Comparison of ENCODE assay signal across 9 cellular contexts in genomic region chr17:42122371-42123303, GRCh38. TPM values are rescaled to one million over a fixed set of nuclear protein-coding genes. Genes with fewer than 3 reads are reported as not detected.
DNase-seq lines count a peak whose midpoint lies in the region; ATAC-seq and TF ChIP-seq lines count a peak whose summit lies in the region.
"Had no signal": no experiment of that assay in that cellular context is flagged by ENCODE, and none has a peak within 500 bp of the region (broad histone marks: within the 10 kb centered on the region; RNA-seq: fewer than 3 reads in every experiment).

TSS of gene HSPB9 (plus strand) at chr17:42122804. CDS start at chr17:42122851, 47 bp downstream.

- no peak within 1 kb of the TSS for H3K27ac ChIP-seq in endodermal cell (ENCODE audit: low read depth, low read length)

- CTCF ChIA-PET in Calu3 (lab: Charles Lee) = interaction anchor here (1.6 kb wide), 1 partner anchor 10 kb away, joined by 3 read pairs; no protein-coding TSS in a partner anchor

- H3K4me1 Mint-ChIP-seq in Calu3 (ENCODE audit: low read depth, unreplicated experiment) = peaks cover 9% of the 10 kb centered on the region
- H3K4me1 Mint-ChIP-seq in endodermal cell = peaks cover 7% of the 10 kb centered on the region
- peaks cover 6 to 25% (median 20%) of the 10 kb centered on the region in 4 donors for H3K4me1 Mint-ChIP-seq in naive thymus-derived CD8-positive, alpha-beta T cell

- H3K4me3 ChIP-seq in endodermal cell (ENCODE audit: low read length) = no peak within 1 kb of the TSS

- no peaks in the 10 kb centered on the region for H3K27me3 ChIP-seq in endodermal cell (ENCODE audit: control insufficient read depth, insufficient read depth, low read length, poor library complexity, severe bottlenecking)

- BruUV-seq in Calu3 (replicated peaks; lab: Mats Ljungman, UMichigan) = no TSS peak

- no peaks in the 10 kb centered on the region for H3K9me3 Mint-ChIP-seq in Calu3 (ENCODE audit: low read depth, unreplicated experiment)
- H3K9me3 Mint-ChIP-seq in endodermal cell = no peaks in the 10 kb centered on the region
- H3K9me3 Mint-ChIP-seq in naive thymus-derived CD8-positive, alpha-beta T cell = no peaks in the 10 kb centered on the region

- WGBS in endodermal cell (ENCODE audit: insufficient coverage in 1 of 2, insufficient read length in 1 of 2), 2 experiments = 71 to 93% methylated on average over 47 to 61 of the region's 61 CpGs

- DNase-seq in Calu3 (no peak), NCI-H510A (lab: John Stamatoyannopoulos, UW) (peak; percentile 86), endodermal cell (peak; percentile 96), cerebellar nuclear complex (lab: John Stamatoyannopoulos, UW) (no peak), SW 1271 (lab: John Stamatoyannopoulos, UW) (no peak)
- no peak for DNase-seq in naive thymus-derived CD8-positive, alpha-beta T cell

- H3K36me3 Mint-ChIP-seq in Calu3 (ENCODE audit: insufficient read depth, unreplicated experiment) (peaks cover 90% of the 10 kb centered on the region), endodermal cell (ENCODE audit: low read depth) (peaks cover 27% of the 10 kb centered on the region)
- peaks cover 0 to 37% (median 7%) of the 10 kb centered on the region in 3 donors for H3K36me3 Mint-ChIP-seq in naive thymus-derived CD8-positive, alpha-beta T cell

- H3K27me3 Mint-ChIP-seq in Calu3 (ENCODE audit: unreplicated experiment) = no peaks in the 10 kb centered on the region
- H3K27me3 Mint-ChIP-seq in endodermal cell (ENCODE audit: insufficient read depth) = no peaks in the 10 kb centered on the region
- no peaks in the 10 kb centered on the region for H3K27me3 Mint-ChIP-seq in naive thymus-derived CD8-positive, alpha-beta T cell

- H3K27ac Mint-ChIP-seq in Calu3 (ENCODE audit: unreplicated experiment) = peak within 1 kb of the TSS; percentile 58
- peak within 1 kb of the TSS; percentile 87 for H3K27ac Mint-ChIP-seq in endodermal cell
- H3K27ac Mint-ChIP-seq in naive thymus-derived CD8-positive, alpha-beta T cell = peak within 1 kb of the TSS in 6 of 10 donors; percentile 37 to 76 (median 61)

- H3K36me3 ChIP-seq in endodermal cell (ENCODE audit: control insufficient read depth, insufficient read depth, low read length) = peaks cover 30% of the 10 kb centered on the region

- H3K9me3 ChIP-seq in endodermal cell (ENCODE audit: control insufficient read depth, low read length) = no peaks in the 10 kb centered on the region

- intact Hi-C loops in Calu3 (cut with micrococcal nuclease; ENCODE audit: unreplicated experiment) = no loop called here

- no peak for ATAC-seq in naive thymus-derived CD8-positive, alpha-beta T cell
- ATAC-seq in HG03354 (IDR thresholded peaks at IDR 0.05; ENCODE audit: poor library complexity, severe bottlenecking, unreplicated experiment) (no peak), GM21360 (IDR thresholded peaks at IDR 0.05; ENCODE audit: unreplicated experiment) (no peak)

- no peaks in the 10 kb centered on the region for H3K4me1 ChIP-seq in endodermal cell (ENCODE audit: control insufficient read depth, insufficient read depth, low read length)

- no peak within 1 kb of the TSS for H3K9ac ChIP-seq in endodermal cell (ENCODE audit: extremely low read depth, low read length, poor library complexity, severe bottlenecking)

- POLR2A ChIA-PET in naive thymus-derived CD8-positive, alpha-beta T cell (lab: Charles Lee) = interaction anchor here (1.2 to 3.7 kb wide), 3 partner anchors 11 to 157 kb away, joined by 3 to 28 read pairs (median 24); partner anchors contain the start of genes CNP, DHX58 and DNAJC7

- H3K4me3 Mint-ChIP-seq in Calu3 (ENCODE audit: low read depth, unreplicated experiment) (peak within 1 kb of the TSS; percentile 59), endodermal cell (peak within 1 kb of the TSS; percentile 51)
- peak within 1 kb of the TSS; percentile 65 to 85 (median 72) for H3K4me3 Mint-ChIP-seq in naive thymus-derived CD8-positive, alpha-beta T cell

- no peak for TF ChIP-seq CTCF in Calu3 (IDR thresholded peaks at IDR 0.05; ENCODE audit: unreplicated experiment)
- TF ChIP-seq CTCF in endodermal cell (conservative IDR thresholded peaks at IDR 0.05) = no peak

RNA-seq across cellular contexts. Expression of gene HSPB9, which starts in this region (rescaled TPM):
- total RNA-seq in Calu3 (2022) (0.54 and 0.69 TPM in 2 replicates), endodermal cell (under 1 TPM in 1 of 2 donors, not detected in 1; 0.22 TPM)
- polyA plus RNA-seq in endodermal cell (2013, experiment 1 of 2) = 0.28 TPM
- not detected for polyA plus RNA-seq in endodermal cell (2013, experiment 2 of 2)
- total RNA-seq in naive thymus-derived CD8-positive, alpha-beta T cell = not detected
- polyA plus RNA-seq in naive thymus-derived CD8-positive, alpha-beta T cell = not detected
- total RNA-seq: M059J had no signal

Comparison
In these comparisons a context has a peak if more than half of its experiments do, and no peak if none do; other contexts are left out.
1. Peak in DNase-seq in endodermal cell; RNA of the gene not detected or under 1 TPM.